ENCODE assay signal across 8 cellular contexts in the genomic region with DNA sequence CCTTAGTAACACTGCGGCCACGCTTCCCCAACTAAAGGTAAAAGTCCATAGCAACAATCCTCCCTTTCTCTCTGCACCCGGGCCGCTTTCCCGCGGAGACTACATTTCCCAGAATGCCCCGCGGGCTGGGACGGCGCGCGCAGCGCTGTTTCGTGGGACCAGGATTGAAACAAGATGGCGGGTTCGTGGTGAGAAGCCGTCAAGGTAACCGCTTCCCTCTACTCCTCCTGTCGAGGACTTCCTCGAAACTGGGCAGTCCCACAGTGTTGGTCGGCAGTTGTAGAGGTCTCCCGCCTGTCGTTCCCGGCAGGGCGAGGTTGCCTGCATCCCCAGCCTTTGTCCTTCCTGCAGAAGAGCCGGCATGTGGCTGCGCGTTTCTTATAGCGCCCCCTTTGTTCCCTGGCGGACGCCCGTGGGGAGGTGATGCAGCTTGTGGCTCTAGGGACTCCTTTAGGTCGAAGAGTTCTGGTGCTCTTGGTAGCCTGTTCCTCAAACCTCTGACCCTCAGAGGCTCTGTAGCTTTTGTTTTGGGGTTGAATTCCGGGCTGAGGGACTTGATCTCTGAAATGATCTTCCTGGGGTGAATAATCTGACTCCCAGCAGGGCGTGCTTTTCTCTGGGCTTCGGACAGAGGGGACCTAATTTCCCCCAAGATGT. TPM values are rescaled to one million over a fixed set of nuclear protein-coding genes. Genes with fewer than 3 reads are reported as not detected.
DNase-seq lines count a peak whose midpoint lies in the region; ATAC-seq and TF ChIP-seq lines count a peak whose summit lies in the region.

A gene (plus strand): TSS at position 164 of the 657 bp plus-strand sequence. CDS start 1,772 bp downstream, outside the sequence.

- dilution Hi-C loops in IMR-90 (cut with HindIII; ENCODE audit: low sequenced_read_pairs, unreplicated experiment): no loop called here

- peak within 1 kb of the TSS; percentile 98 for H4K91ac ChIP-seq in IMR-90 (ENCODE audit: insufficient read depth, low read depth, low read length)

- peak within 1 kb of the TSS; percentile 23; the same call in 1 of the 2 replicates for H2BK20ac ChIP-seq in IMR-90 (ENCODE audit: low read depth, low read length)

- H3K9me3 ChIP-seq in IMR-90 (ENCODE audit: control insufficient read depth, insufficient read depth, low read length) (no peaks in the 10 kb centered on the region), mucosa of rectum (ENCODE audit: control insufficient read depth in 2 of 2, low read length in 2 of 2) (no peaks in the 10 kb centered on the region)

- in situ Hi-C loops in IMR-90 (cut with MboI; ENCODE audit: low sequenced_read_pairs): no loop called here

- DNase-seq in DMS153 treated with DMSO at 0.1 percent for 48 hours (lab: John Stamatoyannopoulos, UW; ENCODE audit: unreplicated experiment) (peak; percentile 83), IMR-90 (peak; percentile 81), OCI-M2 (lab: John Stamatoyannopoulos, UW; ENCODE audit: unreplicated experiment) (peak; percentile 32), activated T-cell treated with anti-CD3 and anti-CD28 coated beads for 4 hours (peak; percentile 92), epithelial cell of proximal tubule (ENCODE audit: low read depth) (peak; percentile 44)
- DNase-seq in stimulated activated CD8-positive, alpha-beta memory T cell treated with anti-CD3 and anti-CD28 coated beads, Interleukin-4, amount 100 ng/mL, for 48 hours: peak; percentile 96

- H3K36me3 ChIP-seq in IMR-90 (ENCODE audit: control insufficient read depth, insufficient read depth, low read length) (peaks cover 2% of the 10 kb centered on the region; the same call in 1 of the 2 replicates), mucosa of rectum (ENCODE audit: control insufficient read depth in 2 of 2, insufficient read depth in 2 of 2, low read length in 2 of 2) (peaks cover 3 to 5% of the 10 kb centered on the region in 2 donors)

- TF ChIP-seq RAD21 in IMR-90 (IDR thresholded peaks at IDR 0.05; ENCODE audit: low read length): peak; percentile 39

- H2BK5ac ChIP-seq in IMR-90 (ENCODE audit: low read depth, low read length, poor library complexity, severe bottlenecking): peak within 1 kb of the TSS; percentile 97

- WGBS in IMR-90 (ENCODE audit: extremely low coverage in 2 of 2, insufficient read length in 1 of 2), 2 experiments: no CpG with 5 or more reads among the region's 36 CpGs

- CTCF ChIA-PET in IMR-90 (lab: Yijun Ruan, JAX): interaction anchor here (0.6 to 1.1 kb wide), 4 partner anchors 12 to 329 kb away, joined by 3 to 6 read pairs (median 4); no protein-coding TSS in a partner anchor

- H2AK5ac ChIP-seq in IMR-90 (ENCODE audit: low read depth, low read length): peak within 1 kb of the TSS; percentile 92

- intact Hi-C loops in IMR-90 (cut with micrococcal nuclease): no loop called here

- H2BK15ac ChIP-seq in IMR-90 (ENCODE audit: low read depth, low read length): peak within 1 kb of the TSS; percentile 79; the same call in 2 of the 3 replicates

- peak within 1 kb of the TSS; percentile 99 for H3K14ac ChIP-seq in IMR-90 (replicated peaks; ENCODE audit: low read depth, low read length)

- H4K20me1 ChIP-seq in IMR-90 (ENCODE audit: insufficient read depth, low read length): no peaks in the 10 kb centered on the region

- no peaks in the 10 kb centered on the region for H3K9me1 ChIP-seq in IMR-90 (ENCODE audit: insufficient read depth, low read length)

- H2AK9ac ChIP-seq in IMR-90 (replicated peaks; ENCODE audit: low read depth, low read length, poor library complexity): peak within 1 kb of the TSS; percentile 93

- H3K18ac ChIP-seq in IMR-90 (ENCODE audit: low read depth, low read length): peak within 1 kb of the TSS; percentile 94

- peaks cover 10 to 41% of the 10 kb centered on the region in 2 experiments; a peak in 3 of 4 replicates for H3K79me1 ChIP-seq in IMR-90 (ENCODE audit: low read depth in 1 of 2, low read length in 2 of 2)

- TF ChIP-seq CTCF in IMR-90 (conservative IDR thresholded peaks at IDR 0.05; ENCODE audit: low read depth, low read length): peak; percentile 77
- TF ChIP-seq CTCF in epithelial cell of proximal tubule (conservative IDR thresholded peaks at IDR 0.05; ENCODE audit: low read depth, low read length): peak; percentile 75

- ATAC-seq in GM21528 (IDR thresholded peaks at IDR 0.05; ENCODE audit: low FRiP score, unreplicated experiment) (peak; percentile 86), IMR-90 (ENCODE audit: low read depth) (peak; percentile 98)

- TF ChIP-seq POLR2A in IMR-90 (IDR thresholded peaks at IDR 0.05; ENCODE audit: low read depth, low read length): peak; percentile 87

- H3K9ac ChIP-seq in IMR-90 (ENCODE audit: low read depth, low read length) (peak within 1 kb of the TSS; percentile 98), mucosa of rectum (ENCODE audit: low read depth in 1 of 2, low read length in 2 of 2) (peak within 1 kb of the TSS; percentile 88 to 92)

- TSS peak; percentile 41 for BruUV-seq in IMR-90 (replicated peaks; lab: Mats Ljungman, UMichigan)

- H3K23ac ChIP-seq in IMR-90 (ENCODE audit: low read depth, low read length): peak within 1 kb of the TSS; percentile 99

- peak within 1 kb of the TSS; percentile 90 to 100 for H4K8ac ChIP-seq in IMR-90 (ENCODE audit: low read depth in 2 of 2, low read length in 2 of 2)

- H2AFZ ChIP-seq in IMR-90 (replicated peaks; ENCODE audit: low read length, poor library complexity): peak within 1 kb of the TSS; percentile 100

- H2BK120ac ChIP-seq in IMR-90 (ENCODE audit: low read depth, low read length): peak within 1 kb of the TSS; percentile 90

- H4K5ac ChIP-seq in IMR-90 (ENCODE audit: low read depth, low read length): peak within 1 kb of the TSS; percentile 98

- H3K27me3 ChIP-seq in IMR-90 (ENCODE audit: control insufficient read depth, insufficient read depth, low read length) (no peaks in the 10 kb centered on the region), mucosa of rectum (ENCODE audit: control insufficient read depth in 2 of 2, insufficient read depth in 2 of 2, low read length in 2 of 2) (no peaks in the 10 kb centered on the region)

- H3K27ac ChIP-seq in IMR-90 (ENCODE audit: insufficient read depth, low read length) (peak within 1 kb of the TSS; percentile 97), mucosa of rectum (ENCODE audit: low read depth in 2 of 2, low read length in 2 of 2) (peak within 1 kb of the TSS; percentile 89 to 95)

- H3K4me2 ChIP-seq in IMR-90 (ENCODE audit: low read depth, low read length): peak within 1 kb of the TSS; percentile 97

- H3K4me1 ChIP-seq in IMR-90 (ENCODE audit: control insufficient read depth, insufficient read depth, low read length): no peaks in the 10 kb centered on the region
- peaks cover 3 to 8% of the 10 kb centered on the region in 2 donors for H3K4me1 ChIP-seq in mucosa of rectum (ENCODE audit: control insufficient read depth in 2 of 2, insufficient read depth in 2 of 2, low read length in 2 of 2)

- peak within 1 kb of the TSS; percentile 98 for H3K4ac ChIP-seq in IMR-90 (ENCODE audit: low read depth, low read length)

- H3K4me3 ChIP-seq in IMR-90 (ENCODE audit: insufficient read depth, low read depth, low read length) (peak within 1 kb of the TSS; percentile 92), epithelial cell of proximal tubule (ENCODE audit: low read depth, low read length) (peak within 1 kb of the TSS; percentile 73), mucosa of rectum (ENCODE audit: low read length in 2 of 2) (peak within 1 kb of the TSS; percentile 94 to 100)

- POLR2A ChIA-PET in IMR-90 (lab: Charles Lee; ENCODE audit: unreplicated experiment): no interaction called here

- peak within 1 kb of the TSS; percentile 98 for H3K56ac ChIP-seq in IMR-90 (ENCODE audit: extremely low read depth, insufficient read depth, low read length)

TF ChIP-seq in IMR-90, 13 proteins besides CTCF, POLR2A, EP300 and RAD21:
- 0 out of 2 replicates have a peak, but pooled peaks have one; percentile 24 for TF ChIP-seq SMC3 (IDR thresholded peaks at IDR 0.05; ENCODE audit: low read depth, low read length)
- no peak for TF ChIP-seq FOS (IDR thresholded peaks at IDR 0.05; ENCODE audit: low read depth, low read length)
- TF ChIP-seq MXI1 (IDR thresholded peaks at IDR 0.05; ENCODE audit: borderline replicate concordance, low read depth, low read length): peak; percentile 83
- peak; percentile 42 for TF ChIP-seq RCOR1 (IDR thresholded peaks at IDR 0.05; ENCODE audit: insufficient replicate concordance, low read length)
- no peak for TF ChIP-seq MAFK (IDR thresholded peaks at IDR 0.05; ENCODE audit: low read depth, low read length)

RNA-seq across cellular contexts. Expression of the gene that starts here (rescaled TPM):
- 90.7 and 124 TPM in 2 replicates for total RNA-seq in IMR-90 (2012; rRNA removed)
- polyA plus RNA-seq in IMR-90 (2012; rRNA removed): 48.0 and 64.2 TPM in 2 replicates
- polyA plus RNA-seq in IMR-90 (2012; cell fraction: cytosol; rRNA removed): 6.7 and 15.9 TPM in 2 replicates
- polyA plus RNA-seq in IMR-90 (2012; cell fraction: nucleus; rRNA removed; ENCODE audit: low replicate concordance): 1.5 and 27.9 TPM in 2 replicates
- total RNA-seq in epithelial cell of proximal tubule: 79.7 and 93.2 TPM in 2 replicates

Comparison
In these comparisons a context has a peak if more than half of its experiments do, and no peak if none do; other contexts are left out.
1. Peak in every context shown above with its lines: DNase-seq, ATAC-seq, H3K4me3 ChIP-seq and H3K27ac ChIP-seq.
2. DNase-seq: peak in every context shown above with its lines; median percentile 96 in stimulated activated CD8-positive, alpha-beta memory T cell treated with anti-CD3 and anti-CD28 coated beads, Interleukin-4, amount 100 ng/mL, for 48 hours; 92 in activated T-cell treated with anti-CD3 and anti-CD28 coated beads for 4 hours; 83 in DMS153 treated with DMSO at 0.1 percent for 48 hours; 81 in IMR-90; 44 in epithelial cell of proximal tubule; 32 in OCI-M2.